In the genomic region with DNA sequence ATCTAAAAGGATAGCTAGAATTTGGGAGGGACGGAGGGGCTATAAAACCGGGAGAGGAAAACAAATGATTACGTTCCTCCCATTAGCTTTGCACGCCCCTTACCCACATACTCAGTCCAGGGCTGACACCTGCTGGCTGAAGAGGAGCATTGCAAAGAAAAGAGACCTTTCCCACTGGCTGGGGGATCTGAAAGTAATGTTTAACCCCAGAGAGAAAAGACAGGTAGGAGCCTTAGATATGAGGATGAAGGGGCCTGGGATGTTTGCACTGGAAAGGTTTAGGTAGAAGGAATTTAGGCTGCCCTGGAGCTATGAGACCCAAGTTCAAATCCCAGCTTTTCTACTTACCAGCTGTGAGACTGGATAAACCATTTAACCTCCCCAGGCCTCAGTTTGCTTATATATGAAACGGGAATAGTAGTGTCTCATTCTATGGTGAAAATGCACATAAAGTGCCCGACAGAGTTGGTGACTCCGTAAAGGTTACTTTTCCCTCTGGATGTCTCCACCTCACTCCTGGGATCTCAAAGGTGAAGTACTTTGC, we compare ENCODE assay signal across 8 cellular contexts.
DNase-seq lines count a peak whose midpoint lies in the region; ATAC-seq lines count a peak whose summit lies in the region.

No MANE protein-coding gene starts in this region.

- H3K36me3 Mint-ChIP-seq in activated naive CD8-positive, alpha-beta T cell treated with anti-CD3 and anti-CD28 coated beads, Interleukin-2, amount 50 U/mL, for 24 hours (ENCODE audit: low read depth): no peaks in the 10 kb centered on the region

- intact Hi-C loops in left cardiac atrium (cut with DNase I): loop anchor here (2.0 to 5.0 kb wide), 3 partner anchors 470 to 1433 kb away; no protein-coding TSS in a partner anchor

- no peak overlapping the region for H3K4me3 Mint-ChIP-seq in activated naive CD8-positive, alpha-beta T cell treated with anti-CD3 and anti-CD28 coated beads, Interleukin-2, amount 50 U/mL, for 24 hours

- DNase-seq in COR-L47 (lab: John Stamatoyannopoulos, UW) (peak; percentile 46), HPDE6-E6E7 (ENCODE audit: extremely low spot score) (peak; percentile 78), NOMO-1 treated with dmso at 0.1 percent for 144 hours (lab: John Stamatoyannopoulos, UW; ENCODE audit: unreplicated experiment) (peak; percentile 17), left cardiac atrium (no peak), putamen (ENCODE audit: low spot score) (peak; percentile 57)
- peak; percentile 53 for DNase-seq in activated naive CD8-positive, alpha-beta T cell treated with anti-CD3 and anti-CD28 coated beads, Interleukin-2, amount 50 U/mL, for 24 hours

- H3K9me3 Mint-ChIP-seq in activated naive CD8-positive, alpha-beta T cell treated with anti-CD3 and anti-CD28 coated beads, Interleukin-2, amount 50 U/mL, for 24 hours: no peaks in the 10 kb centered on the region

- H3K27me3 Mint-ChIP-seq in activated naive CD8-positive, alpha-beta T cell treated with anti-CD3 and anti-CD28 coated beads, Interleukin-2, amount 50 U/mL, for 24 hours: peaks cover 3% of the 10 kb centered on the region

- H3K4me1 Mint-ChIP-seq in activated naive CD8-positive, alpha-beta T cell treated with anti-CD3 and anti-CD28 coated beads, Interleukin-2, amount 50 U/mL, for 24 hours: peaks cover 9% of the 10 kb centered on the region

- peak; percentile 65 for ATAC-seq in GM19324 (IDR thresholded peaks at IDR 0.05; ENCODE audit: low FRiP score, unreplicated experiment)
- no peak for ATAC-seq in activated naive CD8-positive, alpha-beta T cell treated with anti-CD3 and anti-CD28 coated beads, Interleukin-2, amount 50 U/mL, for 24 hours
- peak; percentile 83 to 85 for ATAC-seq in left cardiac atrium
- ATAC-seq in GM18517 (IDR thresholded peaks at IDR 0.05; ENCODE audit: unreplicated experiment): no peak

- no peak overlapping the region for H3K27ac Mint-ChIP-seq in activated naive CD8-positive, alpha-beta T cell treated with anti-CD3 and anti-CD28 coated beads, Interleukin-2, amount 50 U/mL, for 24 hours

Comparison
In these comparisons a context has a peak if more than half of its experiments do, and no peak if none do; other contexts are left out.
1. ATAC-seq: peak in GM19324 (single experiment) and left cardiac atrium (2 of 2); none in activated naive CD8-positive, alpha-beta T cell treated with anti-CD3 and anti-CD28 coated beads, Interleukin-2, amount 50 U/mL, for 24 hours (single experiment) and GM18517 (single experiment).